8 cellular contexts compared by ENCODE assay signal in genomic region chr6:153032255-153032882, GRCh38. TPM values are rescaled to one million over a fixed set of nuclear protein-coding genes. Genes with fewer than 3 reads are reported as not detected.
DNase-seq lines count a peak whose midpoint lies in the region; ATAC-seq and TF ChIP-seq lines count a peak whose summit lies in the region.

No MANE protein-coding gene starts in this region.

- H3K9me2 ChIP-seq in SK-N-SH = no peaks in the 10 kb centered on the region

- H3K79me2 ChIP-seq in SK-N-SH (ENCODE audit: insufficient read depth) = no peaks in the 10 kb centered on the region

- H3K4me1 ChIP-seq in SK-N-SH (ENCODE audit: control insufficient read depth in 1 of 2, insufficient read depth in 2 of 2, low read depth in 1 of 2, low read length in 1 of 2) = no peaks in the 10 kb centered on the region; a peak in 1 of 4 replicates

- ATAC-seq in GM19324 (IDR thresholded peaks at IDR 0.05; ENCODE audit: low FRiP score, unreplicated experiment) (no peak), GM18520 (IDR thresholded peaks at IDR 0.05; ENCODE audit: unreplicated experiment) (no peak), GM18858 (IDR thresholded peaks at IDR 0.05; ENCODE audit: unreplicated experiment) (no peak)

- no peaks in the 10 kb centered on the region for H3K36me3 Mint-ChIP-seq in HFFc6 (ENCODE audit: low read depth)

- peaks cover 9% of the 10 kb centered on the region for H3F3A ChIP-seq in SK-N-SH (replicated peaks; ENCODE audit: insufficient read depth)

- DNase-seq in BJ (ENCODE audit: low read depth) (peak; percentile 41), HFFc6 (peak; percentile 56), SK-N-SH (peak; percentile 14), glomerular endothelial cell (ENCODE audit: extremely low read depth, low read depth, low spot score) (peak; percentile 61), mucosa of gallbladder (ENCODE audit: low spot score) (no peak)

- H3K36me3 ChIP-seq in BJ (ENCODE audit: control insufficient read depth, insufficient read depth, low read length) (no peaks in the 10 kb centered on the region), SK-N-SH (replicated peaks in 1 of 2; ENCODE audit: control insufficient read depth in 1 of 2, insufficient read depth in 2 of 2, low read length in 1 of 2) (no peaks in the 10 kb centered on the region)

- POLR2A ChIA-PET in BJ (lab: Charles Lee) = interaction anchor here (0.5 to 0.7 kb wide), 2 partner anchors 14 to 135 kb away, joined by 3 to 8 read pairs; no protein-coding TSS in a partner anchor
- POLR2A ChIA-PET in SK-N-SH (lab: Yijun Ruan, JAX) = no interaction called here

- no peaks in the 10 kb centered on the region; the same call in 1 of the 2 replicates for H3K27me3 Mint-ChIP-seq in HFFc6 (ENCODE audit: insufficient read depth)

- no peak overlapping the region for H3K4me2 ChIP-seq in SK-N-SH

- no peaks in the 10 kb centered on the region for H3K27me3 ChIP-seq in BJ (ENCODE audit: control insufficient read depth, insufficient read depth, low read length)
- no peaks in the 10 kb centered on the region for H3K27me3 ChIP-seq in SK-N-SH (ENCODE audit: insufficient read depth)

- no peak overlapping the region for H3K4me3 Mint-ChIP-seq in HFFc6

- no peak overlapping the region for H3K9ac ChIP-seq in SK-N-SH

- no peak overlapping the region for H3K27ac ChIP-seq in SK-N-SH (ENCODE audit: low read depth in 2 of 2, low read length in 1 of 2)

- H2AFZ ChIP-seq in SK-N-SH (ENCODE audit: low read depth) = no peak overlapping the region

- H3K9me3 ChIP-seq in SK-N-SH = no peaks in the 10 kb centered on the region

- H3K9me3 Mint-ChIP-seq in HFFc6 = no peaks in the 10 kb centered on the region

- WGBS in SK-N-SH (ENCODE audit: low lambda C conversion rate) = 72% methylated on average over 9 of the region's 9 CpGs

- no peak for TF ChIP-seq EP300 in SK-N-SH (IDR thresholded peaks at IDR 0.05; ENCODE audit: borderline replicate concordance in 1 of 2, low read depth in 1 of 2, low read length in 1 of 2)

- H4K20me1 ChIP-seq in SK-N-SH (ENCODE audit: insufficient read depth) = no peaks in the 10 kb centered on the region

- H3K4me3 ChIP-seq in BJ (ENCODE audit: low read depth, low read length) (no peak overlapping the region), SK-N-SH (ENCODE audit: low read depth in 2 of 2, low read length in 1 of 2) (no peak overlapping the region)

- TF ChIP-seq RAD21 in SK-N-SH (IDR thresholded peaks at IDR 0.05; ENCODE audit: low read length) = peak; percentile 68

- CTCF ChIA-PET in BJ (lab: Yijun Ruan, JAX) = interaction anchor here (0.6 to 1.7 kb wide), 4 partner anchors 71 to 481 kb away, joined by 3 to 5 read pairs (median 4); no protein-coding TSS in a partner anchor
- CTCF ChIA-PET in SK-N-SH (lab: Yijun Ruan, JAX) = interaction anchor here (0.5 to 1.7 kb wide), 19 partner anchors 8 to 1243 kb away, joined by 3 to 7 read pairs (median 3); no protein-coding TSS in a partner anchor

- peak; percentile 40 for TF ChIP-seq CTCF in BJ (IDR thresholded peaks at IDR 0.05; ENCODE audit: insufficient read depth, low read depth, low read length)
- peak; percentile 84 for TF ChIP-seq CTCF in HFFc6 (IDR thresholded peaks at IDR 0.05)
- peak; percentile 70 for TF ChIP-seq CTCF in SK-N-SH (IDR thresholded peaks at IDR 0.05)

- H3K27ac Mint-ChIP-seq in HFFc6 = no peak overlapping the region

- peaks cover 19% of the 10 kb centered on the region for H3K4me1 Mint-ChIP-seq in HFFc6 (ENCODE audit: low read depth)

TF ChIP-seq in SK-N-SH, 30 proteins besides CTCF, POLR2A, EP300 and RAD21:
- TF ChIP-seq SMC3 (IDR thresholded peaks at IDR 0.05; ENCODE audit: low read depth, low read length) (peak; percentile 32; the same call in 1 of the 2 replicates), PBX3 (IDR thresholded peaks at IDR 0.05) (no peak)
TF ChIP-seq in SK-N-SH: peak in this region for 1.

RNA-seq across cellular contexts. Expression of gene MTRF1L, which starts 29.9 kb away (rescaled TPM):
- polyA plus RNA-seq in BJ (2011; rRNA removed) (8.1 and 16.0 TPM in 2 replicates), SK-N-SH (2012; rRNA removed) (7.7 and 9.7 TPM in 2 replicates)
- polyA minus RNA-seq in BJ (2011; rRNA and poly(A)+ RNA removed) = 3.9 and 6.0 TPM in 2 replicates
- 10 to 100 TPM; 25.1 to 33.4 (median 28.0) TPM for total RNA-seq in HFFc6 (2021; fragmentation: NEBNext Ultra II Directional; extraction: Animal tissue kit (Norgen Biotek cat#: 25700))
- 10.0 and 10.8 TPM in 2 replicates for polyA plus RNA-seq in SK-N-SH (2012; cell fraction: cytosol; rRNA removed)
- polyA plus RNA-seq in SK-N-SH (2012; cell fraction: nucleus; rRNA removed) = 16.3 and 17.2 TPM in 2 replicates
- total RNA-seq in glomerular endothelial cell (20.2 and 29.4 TPM in 2 replicates), mucosa of gallbladder (18.2 TPM)

RNA-seq across cellular contexts. Expression of gene FBXO5, which starts 49.5 kb away (rescaled TPM):
- polyA plus RNA-seq in BJ (2011; rRNA removed) (4.8 and 9.7 TPM in 2 replicates), SK-N-SH (2012; rRNA removed) (10.6 and 12.5 TPM in 2 replicates)
- polyA minus RNA-seq in BJ (2011; rRNA and poly(A)+ RNA removed) = 2.2 and 3.9 TPM in 2 replicates
- total RNA-seq in HFFc6 (2021; fragmentation: NEBNext Ultra II Directional; extraction: Animal tissue kit (Norgen Biotek cat#: 25700)) = 10 to 100 TPM; 12.7 to 26.9 (median 23.7) TPM
- polyA plus RNA-seq in SK-N-SH (2012; cell fraction: cytosol; rRNA removed) = 15.1 and 20.7 TPM in 2 replicates
- polyA plus RNA-seq in SK-N-SH (2012; cell fraction: nucleus; rRNA removed) = 10.3 and 13.0 TPM in 2 replicates
- total RNA-seq in glomerular endothelial cell (2.8 and 10.2 TPM in 2 replicates), mucosa of gallbladder (3.3 TPM)
